8 cellular contexts compared by ENCODE assay signal in the genomic region with DNA sequence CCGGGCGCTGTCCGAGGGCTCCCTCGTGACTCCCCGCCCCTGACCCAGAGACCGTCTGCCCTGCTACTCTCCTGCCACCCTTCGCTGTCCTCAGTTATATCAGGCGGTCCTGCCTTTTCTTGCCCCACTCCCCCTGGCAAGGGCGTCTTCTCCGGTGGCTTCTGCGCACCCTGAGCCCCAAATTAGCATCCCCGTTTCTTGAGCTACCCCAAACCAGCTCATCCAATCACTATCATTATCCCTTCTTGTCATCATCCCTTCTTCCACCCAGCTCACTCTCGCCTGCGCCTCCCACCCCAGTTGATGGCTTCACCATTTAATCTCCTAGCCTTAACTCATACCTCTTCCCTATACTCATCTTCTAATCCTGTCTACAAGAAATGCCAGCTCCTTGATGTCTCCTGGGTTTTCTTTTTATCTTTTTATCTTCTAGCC. TPM values are rescaled to one million over a fixed set of nuclear protein-coding genes. Genes with fewer than 3 reads are reported as not detected.
DNase-seq lines count a peak whose midpoint lies in the region; ATAC-seq and TF ChIP-seq lines count a peak whose summit lies in the region.

No MANE protein-coding gene starts in this region.

- H3K9me3 ChIP-seq in heart right ventricle (no peaks in the 10 kb centered on the region), sigmoid colon (no peaks in the 10 kb centered on the region)

- peaks cover 11% of the 10 kb centered on the region for H3K36me3 Mint-ChIP-seq in activated CD4-positive, alpha-beta memory T cell treated with anti-CD3 and anti-CD28 coated beads, Interleukin-2, amount 10 ng/mL, durations not matched to agents 7 days and 5 days (ENCODE audit: low read depth)

- H3K27ac ChIP-seq in C4-2B (peak overlapping the region; percentile 92), heart right ventricle (peak overlapping the region; percentile 90 to 99 (median 96)), sigmoid colon (peak overlapping the region; percentile 90 to 97 (median 94))

- H3K4me3 ChIP-seq in HFF-Myc (replicated peaks; ENCODE audit: low read depth, low read length) = peak overlapping the region; percentile 93
- peak overlapping the region; percentile 71 to 100 (median 94) for H3K4me3 ChIP-seq in heart right ventricle
- H3K4me3 ChIP-seq in sigmoid colon = peak overlapping the region; percentile 75 to 98 (median 82)

- H3K4me1 ChIP-seq in heart right ventricle = peaks cover 24 to 51% (median 44%) of the 10 kb centered on the region in 9 donors
- peaks cover 0 to 53% (median 43%) of the 10 kb centered on the region in 4 donors for H3K4me1 ChIP-seq in sigmoid colon

- H3K27me3 Mint-ChIP-seq in activated CD4-positive, alpha-beta memory T cell treated with anti-CD3 and anti-CD28 coated beads, Interleukin-2, amount 10 ng/mL, durations not matched to agents 7 days and 5 days = no peaks in the 10 kb centered on the region

- no peak for TF ChIP-seq CTCF in C4-2B (conservative IDR thresholded peaks at IDR 0.05)
- TF ChIP-seq CTCF in HFF-Myc (IDR thresholded peaks at IDR 0.05; ENCODE audit: low read depth, low read length, missing control alignments) = no peak
- TF ChIP-seq CTCF in heart right ventricle (IDR thresholded peaks at IDR 0.05) = no peak
- TF ChIP-seq CTCF in sigmoid colon (IDR thresholded peaks at IDR 0.05) = no peak

- peak in 5 of 8 donors; percentile 1 to 76 (median 65) for ATAC-seq in heart right ventricle

- no peak for DNase-seq in HFF-Myc (ENCODE audit: extremely low read depth, low read depth)
- DNase-seq in activated CD4-positive, alpha-beta memory T cell treated with anti-CD3 and anti-CD28 coated beads, Interleukin-2, amount 10 ng/mL, durations not matched to agents 7 days and 5 days = no peak
- DNase-seq in heart right ventricle = no peak
- DNase-seq in sigmoid colon = no peak
- no peak for DNase-seq in kidney tubule cell (ENCODE audit: low spot score)
- DNase-seq in NCI-H446 treated with DMSO at 0.1 percent for 48 hours (lab: John Stamatoyannopoulos, UW) = no peak
- no peak for DNase-seq in LoVo (ENCODE audit: low spot score)

- H3K9me3 Mint-ChIP-seq in activated CD4-positive, alpha-beta memory T cell treated with anti-CD3 and anti-CD28 coated beads, Interleukin-2, amount 10 ng/mL, durations not matched to agents 7 days and 5 days = no peaks in the 10 kb centered on the region

- H3K27ac Mint-ChIP-seq in activated CD4-positive, alpha-beta memory T cell treated with anti-CD3 and anti-CD28 coated beads, Interleukin-2, amount 10 ng/mL, durations not matched to agents 7 days and 5 days = peak overlapping the region; percentile 91

- no peak for TF ChIP-seq EP300 in sigmoid colon (IDR thresholded peaks at IDR 0.05)

- no peaks in the 10 kb centered on the region for H3K27me3 ChIP-seq in heart right ventricle
- H3K27me3 ChIP-seq in sigmoid colon = no peaks in the 10 kb centered on the region

- POLR2A ChIA-PET in activated CD4-positive, alpha-beta memory T cell treated with anti-CD3 and anti-CD28 coated beads, Interleukin-2, amount 10 ng/mL, durations not matched to agents 7 days and 5 days (lab: Charles Lee) = interaction anchor here (0.8 to 4.2 kb wide), 12 partner anchors 20 to 276 kb away, joined by 3 to 29 read pairs (median 4); no protein-coding TSS in a partner anchor

- peak overlapping the region; percentile 83 for H3K4me3 Mint-ChIP-seq in activated CD4-positive, alpha-beta memory T cell treated with anti-CD3 and anti-CD28 coated beads, Interleukin-2, amount 10 ng/mL, durations not matched to agents 7 days and 5 days

- 1 to 2% methylated on average over 14 of the region's 14 CpGs for WGBS in heart right ventricle, 2 donors
- WGBS in sigmoid colon, 2 donors = 1 to 2% methylated on average over 14 of the region's 14 CpGs

- CTCF ChIA-PET in activated CD4-positive, alpha-beta memory T cell treated with anti-CD3 and anti-CD28 coated beads, Interleukin-2, amount 10 ng/mL, durations not matched to agents 7 days and 5 days (lab: Charles Lee) = interaction anchor here (0.5 to 3.4 kb wide), 8 partner anchors 16 to 184 kb away, joined by 3 to 18 read pairs (median 8); no protein-coding TSS in a partner anchor

- H3K36me3 ChIP-seq in heart right ventricle (peaks cover 0 to 6% (median 0%) of the 10 kb centered on the region in 9 donors), sigmoid colon (peaks cover 0 to 4% (median 0%) of the 10 kb centered on the region in 4 donors)

- intact Hi-C loops in heart right ventricle (cut with DNase I) (loop anchor here in 7 of 10 donors (2.0 to 10.0 kb wide), 6 partner anchors 71 to 277 kb away; a partner anchor contains a TSS), sigmoid colon (cut with DNase I) (loop anchor here (1.0 to 5.0 kb wide), 5 partner anchors 43 to 301 kb away; a partner anchor contains a TSS)

- H3K4me1 Mint-ChIP-seq in activated CD4-positive, alpha-beta memory T cell treated with anti-CD3 and anti-CD28 coated beads, Interleukin-2, amount 10 ng/mL, durations not matched to agents 7 days and 5 days = peaks cover 49% of the 10 kb centered on the region

- no peak for TF ChIP-seq POLR2A in sigmoid colon (IDR thresholded peaks at IDR 0.05)

RNA-seq across cellular contexts. Expression of a gene that starts 0.4 kb away (rescaled TPM):
- total RNA-seq in activated CD4-positive, alpha-beta memory T cell treated with anti-CD3 and anti-CD28 coated beads, Interleukin-2, amount 10 ng/mL, durations not matched to agents 7 days and 5 days = 10 to 100 TPM; 11.2 to 12.1 TPM
- 1 to 10 TPM; 1.1 to 3.1 (median 1.5) TPM for total RNA-seq in heart right ventricle
- 1 to 10 TPM in 1 of 2 donors, under 1 TPM in 1; 0.80 to 7.5 TPM for polyA plus RNA-seq in heart right ventricle
- total RNA-seq in sigmoid colon = 1 to 10 TPM; 2.9 to 7.1 (median 4.4) TPM
- polyA plus RNA-seq in sigmoid colon = 1 to 10 TPM in 2 of 3 donors, under 1 TPM in 1; 0.60 to 6.0 (median 2.8) TPM

RNA-seq across cellular contexts. Expression of a gene that starts 0.5 kb away (rescaled TPM):
- total RNA-seq in activated CD4-positive, alpha-beta memory T cell treated with anti-CD3 and anti-CD28 coated beads, Interleukin-2, amount 10 ng/mL, durations not matched to agents 7 days and 5 days = 10 to 100 TPM; 52.0 to 53.1 TPM
- total RNA-seq in heart right ventricle (10 to 100 TPM; 35.8 to 54.2 (median 41.1) TPM), sigmoid colon (10 to 100 TPM; 43.5 to 49.9 (median 48.9) TPM)
- polyA plus RNA-seq in heart right ventricle (10 to 100 TPM; 28.4 to 37.2 TPM), sigmoid colon (10 to 100 TPM; 35.4 to 54.5 (median 40.7) TPM)

RNA-seq across cellular contexts. Expression of a gene that starts 45.5 kb away (rescaled TPM):
- 10 to 100 TPM; 32.5 to 33.2 TPM for total RNA-seq in activated CD4-positive, alpha-beta memory T cell treated with anti-CD3 and anti-CD28 coated beads, Interleukin-2, amount 10 ng/mL, durations not matched to agents 7 days and 5 days
- total RNA-seq in heart right ventricle = 10 to 100 TPM in 9 of 10 donors, 1 to 10 TPM in 1; 7.4 to 46.3 (median 17.7) TPM
- polyA plus RNA-seq in heart right ventricle = 10 to 100 TPM; 14.1 to 28.1 TPM
- total RNA-seq in sigmoid colon = 100 to 1,000 TPM in 1 of 4 donors, 10 to 100 TPM in 3; 12.8 to 135 (median 21.9) TPM
- 10 to 100 TPM; 15.6 to 26.7 (median 16.9) TPM for polyA plus RNA-seq in sigmoid colon

RNA-seq across cellular contexts. Expression of a gene that starts 56.1 kb away (rescaled TPM):
- total RNA-seq in activated CD4-positive, alpha-beta memory T cell treated with anti-CD3 and anti-CD28 coated beads, Interleukin-2, amount 10 ng/mL, durations not matched to agents 7 days and 5 days = 10 to 100 TPM; 38.7 to 40.4 TPM
- 10 to 100 TPM; 14.5 to 37.2 (median 31.0) TPM for total RNA-seq in heart right ventricle
- 10 to 100 TPM in 1 of 2 donors, 1 to 10 TPM in 1; 8.0 to 11.4 TPM for polyA plus RNA-seq in heart right ventricle
- 10 to 100 TPM; 37.4 to 50.2 (median 40.7) TPM for total RNA-seq in sigmoid colon
- 10 to 100 TPM; 15.3 to 16.8 (median 16.6) TPM for polyA plus RNA-seq in sigmoid colon

RNA-seq across cellular contexts. Expression of a gene that starts 56.1 kb away (rescaled TPM):
- not detected for total RNA-seq in activated CD4-positive, alpha-beta memory T cell treated with anti-CD3 and anti-CD28 coated beads, Interleukin-2, amount 10 ng/mL, durations not matched to agents 7 days and 5 days
- under 1 TPM in 8 of 10 donors, not detected in 2; 0.04 to 0.12 (median 0.07) TPM for total RNA-seq in heart right ventricle
- under 1 TPM; 0.01 to 0.15 TPM for polyA plus RNA-seq in heart right ventricle
- 1 to 10 TPM in 3 of 4 donors, under 1 TPM in 1; 0.82 to 3.0 (median 2.2) TPM for total RNA-seq in sigmoid colon
- under 1 TPM in 2 of 3 donors, not detected in 1; under 0.01 to 0.57 TPM for polyA plus RNA-seq in sigmoid colon
